In genomic region chr19:19361075-19361594, GRCh38 we compare ENCODE assay signal across 8 cellular contexts. TPM values are rescaled to one million over a fixed set of nuclear protein-coding genes. Genes with fewer than 3 reads are reported as not detected.
A peak's percentile ranks its signal among the peaks of the same experiment; 100 is the strongest.
DNase-seq lines count a peak whose midpoint lies in the region; ATAC-seq, FAIRE-seq and TF ChIP-seq lines count a peak whose summit lies in the region.

No MANE protein-coding gene starts in this region.

- H3K27me3 ChIP-seq in ACC112 (ENCODE audit: insufficient read depth, low read length) (no peaks in the 10 kb centered on the region), mesendoderm (ENCODE audit: insufficient read depth, low read length, poor library complexity) (no peaks in the 10 kb centered on the region)

- peak; percentile 55 for DNase-seq in GM18507 (ENCODE audit: extremely low spot score, insufficient read length, low read depth)
- DNase-seq in HK-2 (ENCODE audit: unreplicated experiment) = peak; percentile 78
- DNase-seq in NCI-H82 treated with DMSO at 0.1 percent for 48 hours (lab: John Stamatoyannopoulos, UW; ENCODE audit: unreplicated experiment) = peak; percentile 96
- DNase-seq in activated CD8-positive, alpha-beta T cell treated with anti-CD3 and anti-CD28 coated beads for 36 hours = peak; percentile 91
- DNase-seq in effector CD8-positive, alpha-beta T cell (lab: John Stamatoyannopoulos, UW) = peak; percentile 59
- peak; percentile 92 for DNase-seq in mesendoderm
- peak; percentile 22 to 46 for DNase-seq in stimulated activated CD8-positive, alpha-beta memory T cell treated with anti-CD3 and anti-CD28 coated beads, Interleukin-2, amount 100 ng/mL, for 1 hour (ENCODE audit: low read depth in 2 of 2)

- intact Hi-C loops in activated CD8-positive, alpha-beta T cell treated with anti-CD3 and anti-CD28 coated beads for 36 hours (cut with micrococcal nuclease) = no loop called here

- FAIRE-seq in GM18507 (lab: Jason Lieb, UNC) = peak; percentile 84

- no peak overlapping the region for H3K4ac ChIP-seq in mesendoderm (ENCODE audit: low read depth, low read length)

- H3K36me3 ChIP-seq in ACC112 (ENCODE audit: insufficient read depth, low read length) = no peaks in the 10 kb centered on the region
- H3K36me3 ChIP-seq in mesendoderm (ENCODE audit: control insufficient read depth, insufficient read depth, low read length) = no peaks in the 10 kb centered on the region

- peaks cover 2% of the 10 kb centered on the region for H3K36me3 Mint-ChIP-seq in activated CD8-positive, alpha-beta T cell treated with anti-CD3 and anti-CD28 coated beads for 36 hours (ENCODE audit: low read depth)

- peak; percentile 84 for ATAC-seq in activated CD8-positive, alpha-beta T cell treated with anti-CD3 and anti-CD28 coated beads for 36 hours

- peak overlapping the region; percentile 8 for H3K4me3 Mint-ChIP-seq in activated CD8-positive, alpha-beta T cell treated with anti-CD3 and anti-CD28 coated beads for 36 hours

- H3K27ac ChIP-seq in ACC112 (ENCODE audit: low read depth, low read length) = no peak overlapping the region
- H3K27ac ChIP-seq in mesendoderm (ENCODE audit: low read depth, low read length) = no peak overlapping the region

- peak overlapping the region; percentile 68 for H2AFZ ChIP-seq in ACC112 (ENCODE audit: low read length, unreplicated experiment)

- H3K79me1 ChIP-seq in mesendoderm (ENCODE audit: low read length) = no peaks in the 10 kb centered on the region

- peak; percentile 80 for TF ChIP-seq CTCF in activated CD8-positive, alpha-beta T cell treated with anti-CD3 and anti-CD28 coated beads for 36 hours (IDR thresholded peaks at IDR 0.05)

- peak overlapping the region; percentile 32 for H3K9ac ChIP-seq in mesendoderm (ENCODE audit: low read length)

- H3K4me1 Mint-ChIP-seq in activated CD8-positive, alpha-beta T cell treated with anti-CD3 and anti-CD28 coated beads for 36 hours (ENCODE audit: low read depth) = peaks cover 25% of the 10 kb centered on the region

- H3K27me3 Mint-ChIP-seq in activated CD8-positive, alpha-beta T cell treated with anti-CD3 and anti-CD28 coated beads for 36 hours = no peaks in the 10 kb centered on the region

- POLR2A ChIA-PET in activated CD8-positive, alpha-beta T cell treated with anti-CD3 and anti-CD28 coated beads for 36 hours (lab: Charles Lee) = interaction anchor here (0.6 kb wide), 1 partner anchor 9 kb away, joined by 3 read pairs; no protein-coding TSS in a partner anchor

- CTCF ChIA-PET in activated CD8-positive, alpha-beta T cell treated with anti-CD3 and anti-CD28 coated beads for 36 hours (lab: Charles Lee) = interaction anchor here (0.6 to 7.8 kb wide), 7 partner anchors 9 to 128 kb away, joined by 3 to 135 read pairs (median 3); no protein-coding TSS in a partner anchor

- no peak overlapping the region for H3K18ac ChIP-seq in mesendoderm (ENCODE audit: low read length)

- H3K79me2 ChIP-seq in ACC112 (ENCODE audit: control insufficient read depth, insufficient read depth, low read length, unreplicated experiment) (no peaks in the 10 kb centered on the region), mesendoderm (ENCODE audit: control insufficient read depth, insufficient read depth, low read length) (no peaks in the 10 kb centered on the region)

- H2BK15ac ChIP-seq in mesendoderm (replicated peaks; ENCODE audit: low read depth) = no peak overlapping the region

- H3K4me2 ChIP-seq in mesendoderm (ENCODE audit: low read length) = no peak overlapping the region

- peak overlapping the region; percentile 97 for H4K5ac ChIP-seq in mesendoderm (ENCODE audit: low read length)

- no peak overlapping the region for H4K8ac ChIP-seq in mesendoderm (ENCODE audit: low read depth, low read length)

- H3K56ac ChIP-seq in mesendoderm (ENCODE audit: low read length) = peak overlapping the region; percentile 76

- H2BK5ac ChIP-seq in mesendoderm (ENCODE audit: low read length) = no peak overlapping the region

- H3K23ac ChIP-seq in mesendoderm (ENCODE audit: low read length) = no peak overlapping the region

- no peak overlapping the region for H2AK5ac ChIP-seq in mesendoderm (ENCODE audit: low read length)

- no peaks in the 10 kb centered on the region for H3K9me3 Mint-ChIP-seq in activated CD8-positive, alpha-beta T cell treated with anti-CD3 and anti-CD28 coated beads for 36 hours

- no CpG with 5 or more reads among the region's 14 CpGs for WGBS in mesendoderm (ENCODE audit: extremely low coverage, insufficient coverage, low lambda C conversion rate)

- no peak overlapping the region for H2BK120ac ChIP-seq in mesendoderm (ENCODE audit: low read depth, low read length)

- H3K4me3 ChIP-seq in ACC112 (ENCODE audit: low read depth, low read length) (no peak overlapping the region), mesendoderm (ENCODE audit: low read length) (no peak overlapping the region)

- H3K27ac Mint-ChIP-seq in activated CD8-positive, alpha-beta T cell treated with anti-CD3 and anti-CD28 coated beads for 36 hours = peak overlapping the region; percentile 34

- H3K4me1 ChIP-seq in ACC112 (ENCODE audit: control insufficient read depth, insufficient read depth, low read length, unreplicated experiment) (no peaks in the 10 kb centered on the region), mesendoderm (ENCODE audit: control insufficient read depth, low read depth, low read length) (no peaks in the 10 kb centered on the region)

RNA-seq across cellular contexts. Expression of gene MAU2, which starts 40.5 kb away (rescaled TPM):
- total RNA-seq in activated CD8-positive, alpha-beta T cell treated with anti-CD3 and anti-CD28 coated beads for 36 hours = 10 to 100 TPM; 38.4 to 39.4 TPM
- 14.4 TPM for polyA plus RNA-seq in mesendoderm (2013, experiment 1 of 2)
- 13.7 TPM for polyA plus RNA-seq in mesendoderm (2013, experiment 2 of 2)

RNA-seq across cellular contexts. Expression of gene SUGP1, which starts 40.8 kb away (rescaled TPM):
- 10 to 100 TPM; 42.8 to 51.3 TPM for total RNA-seq in activated CD8-positive, alpha-beta T cell treated with anti-CD3 and anti-CD28 coated beads for 36 hours
- polyA plus RNA-seq in mesendoderm (2013, experiment 1 of 2) = 52.3 TPM
- 47.0 TPM for polyA plus RNA-seq in mesendoderm (2013, experiment 2 of 2)

RNA-seq across cellular contexts. Expression of gene GATAD2A, which starts 44.3 kb away (rescaled TPM):
- 100 to 1,000 TPM; 132 to 136 TPM for total RNA-seq in activated CD8-positive, alpha-beta T cell treated with anti-CD3 and anti-CD28 coated beads for 36 hours
- polyA plus RNA-seq in mesendoderm (2013, experiment 1 of 2) = 125 TPM
- 121 TPM for polyA plus RNA-seq in mesendoderm (2013, experiment 2 of 2)

Comparison
In these comparisons a context has a peak if more than half of its experiments do, and no peak if none do; other contexts are left out.
1. DNase-seq: peak in every context shown above with its lines; median percentile 96 in NCI-H82 treated with DMSO at 0.1 percent for 48 hours; 92 in mesendoderm; 91 in activated CD8-positive, alpha-beta T cell treated with anti-CD3 and anti-CD28 coated beads for 36 hours; 78 in HK-2; 59 in effector CD8-positive, alpha-beta T cell; 55 in GM18507; 34 in stimulated activated CD8-positive, alpha-beta memory T cell treated with anti-CD3 and anti-CD28 coated beads, Interleukin-2, amount 100 ng/mL, for 1 hour.